Comparison of ENCODE assay signal across 19 cellular contexts in genomic region chr3:16398542-16399126, GRCh38.
DNase-seq lines count a peak whose midpoint lies in the region; ATAC-seq and TF ChIP-seq lines count a peak whose summit lies in the region.
"Had no signal": no experiment of that assay in that cellular context is flagged by ENCODE, and none has a peak within 500 bp of the region (broad histone marks: within the 10 kb centered on the region; RNA-seq: fewer than 3 reads in every experiment).

No MANE protein-coding gene starts in this region.

- WGBS in endodermal cell (ENCODE audit: insufficient coverage in 1 of 2, insufficient read length in 1 of 2), 2 experiments: 69 to 77% methylated on average over 2 to 3 of the region's 3 CpGs

- no peaks in the 10 kb centered on the region for H3K36me3 ChIP-seq in endodermal cell (ENCODE audit: control insufficient read depth, insufficient read depth, low read length)
- H3K36me3 ChIP-seq: thoracic aorta had no signal

- H3K9ac ChIP-seq in endodermal cell (ENCODE audit: extremely low read depth, low read length, poor library complexity, severe bottlenecking): no peak overlapping the region

- H3K4me3 ChIP-seq in endodermal cell (ENCODE audit: low read length): no peak overlapping the region
- H3K4me3 ChIP-seq: body of pancreas had no signal

- H3K27me3 ChIP-seq in endodermal cell (ENCODE audit: control insufficient read depth, insufficient read depth, low read length, poor library complexity, severe bottlenecking): no peaks in the 10 kb centered on the region
- H3K27me3 ChIP-seq: body of pancreas had no signal

- H3K9me3 Mint-ChIP-seq in endodermal cell (no peaks in the 10 kb centered on the region), nephron progenitor cell (peaks cover 3% of the 10 kb centered on the region)
- peaks cover 4 to 12% of the 10 kb centered on the region in 2 donors for H3K9me3 Mint-ChIP-seq in activated naive CD4-positive, alpha-beta T cell treated with anti-CD3 and anti-CD28 coated beads, Interleukin-2, amount 50 U/mL, for 72 hours
- H3K9me3 Mint-ChIP-seq: activated naive CD4-positive, alpha-beta T cell treated with anti-CD3 and anti-CD28 coated beads, Interleukin-2, amount 10 ng/mL, durations not matched to agents 7 days and 5 days; CD8-positive, alpha-beta T cell; T-helper 1 cell treated with Interleukin-12 subunit alpha and Interleukin-12 subunit beta and Interleukin-4 antibody, amounts not matched to agents 30 μg/mL and 1 μg/mL, for 36 hours had no signal

- ATAC-seq in Right ventricle myocardium superior (ENCODE audit: poor library complexity) (peak; percentile 30), left ventricle myocardium superior (no peak), HG02870 (IDR thresholded peaks at IDR 0.05; ENCODE audit: unreplicated experiment) (no peak), GM21737 (IDR thresholded peaks at IDR 0.05; ENCODE audit: unreplicated experiment) (no peak), HG03342 (IDR thresholded peaks at IDR 0.05; ENCODE audit: unreplicated experiment) (no peak)
- no peak for ATAC-seq in activated naive CD4-positive, alpha-beta T cell treated with anti-CD3 and anti-CD28 coated beads, Interleukin-2, amount 50 U/mL, for 72 hours
- ATAC-seq: CD8-positive, alpha-beta T cell; esophagus mucosa had no signal

- H3K4me3 Mint-ChIP-seq in endodermal cell: no peak overlapping the region
- H3K4me3 Mint-ChIP-seq in nephron progenitor cell: no peak overlapping the region
- H3K4me3 Mint-ChIP-seq: activated naive CD4-positive, alpha-beta T cell treated with anti-CD3 and anti-CD28 coated beads, Interleukin-2, amount 10 ng/mL, durations not matched to agents 7 days and 5 days; CD8-positive, alpha-beta T cell had no signal

- no peaks in the 10 kb centered on the region for H3K9me3 ChIP-seq in endodermal cell (ENCODE audit: control insufficient read depth, low read length)
- H3K9me3 ChIP-seq: body of pancreas, thoracic aorta had no signal

- peaks cover 6% of the 10 kb centered on the region for H3K4me1 Mint-ChIP-seq in endodermal cell
- H3K4me1 Mint-ChIP-seq in nephron progenitor cell: peaks cover 57% of the 10 kb centered on the region

- DNase-seq in Right ventricle myocardium superior: no peak
- no peak for DNase-seq in left ventricle myocardium superior
- no peak for DNase-seq in endodermal cell
- DNase-seq in nephron progenitor cell: no peak
- no peak for DNase-seq in activated naive CD4-positive, alpha-beta T cell treated with anti-CD3 and anti-CD28 coated beads, Interleukin-2, amount 50 U/mL, for 72 hours (ENCODE audit: low spot score in 2 of 2)
- DNase-seq: activated CD4-positive, CD25-positive, alpha-beta regulatory T cell treated with anti-CD3 and anti-CD28 coated beads, Interleukin-2, amount 50 U/mL, for 72 hours; activated CD8-positive, alpha-beta memory T cell treated with anti-CD3 and anti-CD28 coated beads, Interleukin-2, amount 50 U/mL, for 48 hours; activated naive CD4-positive, alpha-beta T cell treated with anti-CD3 and anti-CD28 coated beads, Interleukin-2, amount 10 ng/mL, durations not matched to agents 7 days and 5 days; body of pancreas; CD8-positive, alpha-beta T cell; hypothalamus; retina; stimulated activated CD4-positive, alpha-beta T cell treated with anti-CD3 and anti-CD28 coated beads, Interleukin-2, amount 100 ng/mL, for 24 hours had no signal

- H3K27me3 Mint-ChIP-seq in endodermal cell (ENCODE audit: insufficient read depth) (no peaks in the 10 kb centered on the region), nephron progenitor cell (ENCODE audit: low read depth, poor library complexity) (no peaks in the 10 kb centered on the region)
- H3K27me3 Mint-ChIP-seq: activated naive CD4-positive, alpha-beta T cell treated with anti-CD3 and anti-CD28 coated beads, Interleukin-2, amount 10 ng/mL, durations not matched to agents 7 days and 5 days had no signal

- H3K36me3 Mint-ChIP-seq in endodermal cell (ENCODE audit: low read depth) (no peaks in the 10 kb centered on the region), nephron progenitor cell (ENCODE audit: low read depth) (peaks cover 15% of the 10 kb centered on the region)
- peaks cover 28 to 61% of the 10 kb centered on the region in 2 donors for H3K36me3 Mint-ChIP-seq in activated naive CD4-positive, alpha-beta T cell treated with anti-CD3 and anti-CD28 coated beads, Interleukin-2, amount 50 U/mL, for 72 hours

- TF ChIP-seq CTCF in endodermal cell (conservative IDR thresholded peaks at IDR 0.05): no peak
- no peak for TF ChIP-seq CTCF in nephron progenitor cell (IDR thresholded peaks at IDR 0.05)

- intact Hi-C loops in Right ventricle myocardium superior (cut with DNase I) (no loop called here), left ventricle myocardium superior (cut with micrococcal nuclease) (no loop called here)

- peak overlapping the region; percentile 47 for H3K27ac ChIP-seq in endodermal cell (ENCODE audit: low read depth, low read length)
- H3K27ac ChIP-seq: body of pancreas had no signal

- H3K27ac Mint-ChIP-seq in endodermal cell (no peak overlapping the region), nephron progenitor cell (peak overlapping the region; percentile 90)
- H3K27ac Mint-ChIP-seq in activated naive CD4-positive, alpha-beta T cell treated with anti-CD3 and anti-CD28 coated beads, Interleukin-2, amount 50 U/mL, for 72 hours: no peak overlapping the region
- H3K27ac Mint-ChIP-seq: activated naive CD4-positive, alpha-beta T cell treated with anti-CD3 and anti-CD28 coated beads, Interleukin-2, amount 10 ng/mL, durations not matched to agents 7 days and 5 days had no signal

- no peaks in the 10 kb centered on the region for H3K4me1 ChIP-seq in endodermal cell (ENCODE audit: control insufficient read depth, insufficient read depth, low read length)
- H3K4me1 ChIP-seq: body of pancreas had no signal
